23 cellular contexts compared by ENCODE assay signal in genomic region chr12:66956300-66956699, GRCh38.
DNase-seq lines count a peak whose midpoint lies in the region; ATAC-seq and TF ChIP-seq lines count a peak whose summit lies in the region.
"Had no signal": no experiment of that assay in that cellular context is flagged by ENCODE, and none has a peak within 500 bp of the region (broad histone marks: within the 10 kb centered on the region; RNA-seq: fewer than 3 reads in every experiment).

No MANE protein-coding gene starts in this region.

- H2AFZ ChIP-seq in PC-3 (ENCODE audit: low read length): no peak overlapping the region

- no peaks in the 10 kb centered on the region for H3K36me3 ChIP-seq in PC-3 (ENCODE audit: low read depth, low read length)
- H3K36me3 ChIP-seq in tibial artery: no peaks in the 10 kb centered on the region
- H3K36me3 ChIP-seq: BE2C, BLaER1 had no signal

- no peak for TF ChIP-seq CTCF in PC-3 (conservative IDR thresholded peaks at IDR 0.05; ENCODE audit: low read depth, low read length)
- TF ChIP-seq CTCF in epithelial cell of esophagus (IDR thresholded peaks at IDR 0.05; ENCODE audit: insufficient read depth, low read depth, low read length, missing control alignments): no peak
- TF ChIP-seq CTCF in tibial artery (IDR thresholded peaks at IDR 0.05): no peak

- H4K20me1 ChIP-seq in PC-3 (ENCODE audit: low read length): no peaks in the 10 kb centered on the region

- H3K4me3 ChIP-seq in PC-3 (ENCODE audit: low read length): no peak overlapping the region
- H3K4me3 ChIP-seq in epithelial cell of esophagus (ENCODE audit: low read length): no peak overlapping the region
- H3K4me3 ChIP-seq in tibial artery: no peak overlapping the region
- H3K4me3 ChIP-seq: BLaER1, GM12878 had no signal

- H3K4me1 ChIP-seq in PC-3 (ENCODE audit: insufficient read depth, low read length): peaks cover 33% of the 10 kb centered on the region
- H3K4me1 ChIP-seq in tibial artery: no peaks in the 10 kb centered on the region
- H3K4me1 ChIP-seq: BE2C had no signal

- no peak overlapping the region for H3K9ac ChIP-seq in PC-3 (ENCODE audit: low read length)
- H3K9ac ChIP-seq: BLaER1 had no signal

- H3K79me2 ChIP-seq in PC-3 (ENCODE audit: low read length): no peaks in the 10 kb centered on the region

- POLR2A ChIA-PET in PC-3 (lab: Charles Lee; ENCODE audit: unreplicated experiment): no interaction called here

- peak; percentile 75 for ATAC-seq in PC-3
- no peak for ATAC-seq in HG03159 (IDR thresholded peaks at IDR 0.05; ENCODE audit: unreplicated experiment)
- ATAC-seq: GM12878 had no signal

- no peaks in the 10 kb centered on the region for H3K9me3 ChIP-seq in PC-3 (ENCODE audit: low read length)
- no peaks in the 10 kb centered on the region for H3K9me3 ChIP-seq in tibial artery
- H3K9me3 ChIP-seq: BE2C, BLaER1 had no signal

- H3K27me3 ChIP-seq in PC-3 (ENCODE audit: low read length) (no peaks in the 10 kb centered on the region), tibial artery (no peaks in the 10 kb centered on the region)
- H3K27me3 ChIP-seq: BE2C, BLaER1 had no signal

- no TSS peak for BruUV-seq in PC-3 (replicated peaks; lab: Mats Ljungman, UMichigan)

- intact Hi-C loops in PC-3 (cut with micrococcal nuclease) (loop anchor here (5.0 kb wide), 1 partner anchor 76 kb away; no protein-coding TSS in a partner anchor), tibial artery (cut with DNase I; ENCODE audit: low total_unique reads) (no loop called here)

- CTCF ChIA-PET in PC-3 (lab: Charles Lee): no interaction called here

- H3K9me2 ChIP-seq in PC-3 (replicated peaks; ENCODE audit: low read length): no peaks in the 10 kb centered on the region

- DNase-seq in DMS53 treated with DMSO at 0.1 percent for 48 hours (lab: John Stamatoyannopoulos, UW; ENCODE audit: unreplicated experiment): peak; percentile 83
- DNase-seq in PC-3: peak; percentile 67
- peak; percentile 45 for DNase-seq in epithelial cell of esophagus (ENCODE audit: low read depth)
- DNase-seq in tibial artery: no peak
- no peak for DNase-seq in retina
- no peak for DNase-seq in stimulated activated naive CD4-positive, alpha-beta T cell treated with Interleukin-2 at 50 U/mL for 16 hours (lab: John Stamatoyannopoulos, UW)
- DNase-seq: 8988T; ACHN; BE2C; C1 segment of cervical spinal cord; CD4-positive, alpha-beta memory T cell; CD4-positive, CD25-positive, alpha-beta regulatory T cell; CD8-positive, alpha-beta memory T cell; COR-L47; DMS 273 treated with DMSO at 0.1 percent for 48 hours; DMS153; DMS79; DND-41; EL; GDM1 had no signal

- H3K4me2 ChIP-seq in PC-3 (ENCODE audit: low read length): peak overlapping the region; percentile 16
- H3K4me2 ChIP-seq: BLaER1 had no signal

- H3K27ac ChIP-seq in PC-3 (ENCODE audit: low read length): no peak overlapping the region
- H3K27ac ChIP-seq in tibial artery: no peak overlapping the region
- H3K27ac ChIP-seq: BLaER1 had no signal

- H3F3A ChIP-seq in PC-3 (ENCODE audit: low read length, unreplicated experiment): no peaks in the 10 kb centered on the region

Comparison
In these comparisons a context has a peak if more than half of its experiments do, and no peak if none do; other contexts are left out.
1. DNase-seq: peak in DMS53 treated with DMSO at 0.1 percent for 48 hours (single experiment), PC-3 (single experiment) and epithelial cell of esophagus (single experiment); none in tibial artery (0 of 2), retina (single experiment) and stimulated activated naive CD4-positive, alpha-beta T cell treated with Interleukin-2 at 50 U/mL for 16 hours (single experiment).